Comparison of ENCODE assay signal across 31 cellular contexts in the genomic region with DNA sequence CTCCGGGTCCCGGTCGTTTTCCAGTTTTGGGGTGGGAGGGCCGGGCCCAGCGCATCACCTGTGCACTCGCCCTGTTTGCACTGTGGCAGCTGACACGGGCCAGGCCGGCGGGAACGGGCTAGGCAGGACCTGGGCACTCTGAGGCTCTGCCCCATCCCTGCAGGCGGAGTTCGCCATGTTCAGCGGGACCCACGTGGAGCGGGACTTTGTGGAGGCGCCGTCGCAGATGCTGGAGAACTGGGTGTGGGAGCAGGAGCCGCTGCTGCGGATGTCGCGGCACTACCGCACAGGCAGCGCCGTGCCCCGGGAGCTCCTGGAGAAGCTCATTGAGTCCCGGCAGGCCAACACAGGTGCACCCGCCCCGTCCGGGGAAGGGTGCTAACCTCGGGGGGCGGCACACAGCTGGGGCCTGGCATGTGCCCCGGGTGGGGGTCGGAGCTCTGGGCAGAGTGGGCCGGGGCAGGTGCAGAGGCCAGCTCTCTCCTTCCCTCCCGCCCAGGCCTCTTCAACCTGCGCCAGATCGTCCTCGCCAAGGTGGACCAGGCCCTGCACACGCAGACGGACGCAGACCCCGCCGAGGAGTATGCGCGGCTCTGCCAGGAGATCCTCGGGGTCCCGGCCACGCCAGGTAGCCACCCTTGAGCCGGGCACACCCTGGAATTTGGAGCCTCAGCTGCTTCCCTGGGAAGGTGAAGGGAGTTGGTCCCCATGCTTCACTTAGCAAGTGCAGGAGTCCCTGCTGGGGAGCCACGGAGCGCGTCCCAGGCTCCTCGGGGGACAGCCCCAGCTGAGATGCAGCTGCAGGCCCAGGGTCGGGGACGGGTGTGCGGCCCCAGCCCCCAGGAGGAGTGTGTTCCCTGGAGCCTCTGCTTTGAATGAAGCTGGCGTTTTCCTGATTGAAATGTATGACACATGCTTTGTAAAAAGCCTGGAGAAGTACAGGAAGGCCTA. TPM values are rescaled to one million over a fixed set of nuclear protein-coding genes. Genes with fewer than 3 reads are reported as not detected.
DNase-seq lines count a peak whose midpoint lies in the region; ATAC-seq and TF ChIP-seq lines count a peak whose summit lies in the region.
"Had no signal": no experiment of that assay in that cellular context is flagged by ENCODE, and none has a peak within 500 bp of the region (broad histone marks: within the 10 kb centered on the region; RNA-seq: fewer than 3 reads in every experiment).

No MANE protein-coding gene starts in this region.

- H3K9me3 ChIP-seq in SK-N-SH (no peaks in the 10 kb centered on the region), colonic mucosa (no peaks in the 10 kb centered on the region), osteoblast (ENCODE audit: low read depth, low read length) (no peaks in the 10 kb centered on the region)
- H3K9me3 ChIP-seq: breast epithelium, gastroesophageal sphincter, upper lobe of left lung had no signal

- DNase-seq in SK-N-SH = peak; percentile 21
- no peak for DNase-seq in colonic mucosa
- DNase-seq in osteoblast (ENCODE audit: insufficient read length, low spot score, missing footprints) = peak; percentile 85
- DNase-seq: activated CD4-positive, CD25-positive, alpha-beta regulatory T cell; activated gamma-delta T cell; activated naive CD8-positive, alpha-beta T cell treated with anti-CD3 and anti-CD28 coated beads for 36 hours; activated T-cell treated with anti-CD3 and anti-CD28 coated beads, Interleukin-2, amount 50 U/mL, for 4 hours; anterior cingulate cortex; CD4-positive, alpha-beta T cell; effector CD4-positive, alpha-beta T cell; HCEC 1CT; MV-4-11; NCI-H1436; NCI-H2081; NCI-H2227 treated with DMSO at 0.1 percent for 48 hours; NCI-H526; OCI-M1; stimulated activated CD4-positive, alpha-beta T cell treated with anti-CD3 and anti-CD28 coated beads, Interleukin-15, amount 100 ng/mL, for 24 hours; T-helper 17 cell had no signal

- no peaks in the 10 kb centered on the region for H4K20me1 ChIP-seq in SK-N-SH (ENCODE audit: insufficient read depth)
- no peaks in the 10 kb centered on the region for H4K20me1 ChIP-seq in osteoblast (ENCODE audit: insufficient read depth, low read length)

- H3K9ac ChIP-seq in SK-N-SH (no peak overlapping the region), colonic mucosa (ENCODE audit: low read depth in 2 of 2, low read length in 2 of 2) (no peak overlapping the region)

- no peak for TF ChIP-seq RAD21 in SK-N-SH (IDR thresholded peaks at IDR 0.05; ENCODE audit: low read length)

- H3K79me2 ChIP-seq in SK-N-SH (ENCODE audit: insufficient read depth) (no peaks in the 10 kb centered on the region), osteoblast (ENCODE audit: insufficient read depth, low read length) (no peaks in the 10 kb centered on the region)

- no peak overlapping the region for H3K4me3 ChIP-seq in SK-N-SH (ENCODE audit: low read depth in 2 of 2, low read length in 1 of 2)
- H3K4me3 ChIP-seq in colonic mucosa = no peak overlapping the region
- H3K4me3 ChIP-seq in osteoblast (ENCODE audit: insufficient read depth, low read length) = no peak overlapping the region
- H3K4me3 ChIP-seq: breast epithelium, gastroesophageal sphincter, lung, SK-N-MC, upper lobe of left lung had no signal

- WGBS in SK-N-SH (ENCODE audit: low lambda C conversion rate) = 94% methylated on average over 20 of the region's 58 CpGs

- H3K27me3 ChIP-seq in SK-N-SH (ENCODE audit: insufficient read depth) (no peaks in the 10 kb centered on the region), colonic mucosa (no peaks in the 10 kb centered on the region), osteoblast (ENCODE audit: insufficient read depth, low read length) (no peaks in the 10 kb centered on the region)
- H3K27me3 ChIP-seq: breast epithelium, gastroesophageal sphincter, upper lobe of left lung had no signal

- CTCF ChIA-PET in SK-N-SH (lab: Yijun Ruan, JAX) = interaction anchor here (1.6 kb wide), 1 partner anchor 9 kb away, joined by 9 read pairs; a partner anchor contains a TSS

- no peak overlapping the region for H3K4me2 ChIP-seq in SK-N-SH
- H3K4me2 ChIP-seq in osteoblast (ENCODE audit: insufficient read depth, low read length) = no peak overlapping the region

- ATAC-seq in SK-N-SH treated with all-trans-retinoic acid at 6 μM for 48 hours (no peak), GM18520 (IDR thresholded peaks at IDR 0.05; ENCODE audit: unreplicated experiment) (no peak), HG03159 (IDR thresholded peaks at IDR 0.05; ENCODE audit: unreplicated experiment) (no peak)
- ATAC-seq: activated T-cell treated with anti-CD3 and anti-CD28 coated beads, Interleukin-2, amount 50 U/mL, for 4 hours; gastroesophageal sphincter; stimulated activated memory B cell treated with anti-CD40 and anti-IgM and Interleukin-4, amounts not matched to agents 10 μg/mL and 1 μg/mL and 100 μg/mL, for 72 hours; T-helper 17 cell had no signal

- H3K36me3 ChIP-seq in SK-N-SH (replicated peaks in 1 of 2; ENCODE audit: control insufficient read depth in 1 of 2, insufficient read depth in 2 of 2, low read length in 1 of 2) (peaks cover 3 to 65% of the 10 kb centered on the region in 2 experiments), colonic mucosa (peaks cover 5% of the 10 kb centered on the region), osteoblast (ENCODE audit: insufficient read depth, low read length) (peaks cover 25% of the 10 kb centered on the region)
- H3K36me3 ChIP-seq: breast epithelium had no signal

- TF ChIP-seq EP300 in SK-N-SH (IDR thresholded peaks at IDR 0.05; ENCODE audit: borderline replicate concordance in 1 of 2, low read depth in 1 of 2, low read length in 1 of 2) = no peak

- H3K4me1 ChIP-seq in SK-N-SH (ENCODE audit: control insufficient read depth in 1 of 2, insufficient read depth in 2 of 2, low read depth in 1 of 2, low read length in 1 of 2) = peaks cover 0 to 23% of the 10 kb centered on the region in 2 experiments; a peak in 1 of 4 replicates
- H3K4me1 ChIP-seq in colonic mucosa = no peaks in the 10 kb centered on the region
- no peaks in the 10 kb centered on the region for H3K4me1 ChIP-seq in osteoblast (ENCODE audit: insufficient read depth, low read length)
- H3K4me1 ChIP-seq: breast epithelium, gastroesophageal sphincter, upper lobe of left lung had no signal

- intact Hi-C loops in colonic mucosa (cut with DNase I) = no loop called here

- H3K27ac ChIP-seq in SK-N-SH (ENCODE audit: low read depth in 2 of 2, low read length in 1 of 2) (no peak overlapping the region), colonic mucosa (peak overlapping the region; percentile 55), osteoblast (ENCODE audit: low read depth, low read length) (no peak overlapping the region)
- H3K27ac ChIP-seq: 22Rv1, breast epithelium, gastroesophageal sphincter, SK-N-MC, upper lobe of left lung had no signal

- H3K9me2 ChIP-seq in SK-N-SH = no peaks in the 10 kb centered on the region

- TF ChIP-seq CTCF in SK-N-SH (IDR thresholded peaks at IDR 0.05) = no peak
- TF ChIP-seq CTCF in colonic mucosa (IDR thresholded peaks at IDR 0.05) = no peak
- TF ChIP-seq CTCF in osteoblast (IDR thresholded peaks at IDR 0.05; ENCODE audit: extremely low read depth, low read depth, low read length) = no peak

- POLR2A ChIA-PET in SK-N-SH (lab: Yijun Ruan, JAX) = no interaction called here

- no peaks in the 10 kb centered on the region for H3F3A ChIP-seq in SK-N-SH (replicated peaks; ENCODE audit: insufficient read depth)

- no peak overlapping the region for H2AFZ ChIP-seq in SK-N-SH (ENCODE audit: low read depth)
- H2AFZ ChIP-seq in osteoblast (ENCODE audit: low read length) = no peak overlapping the region

TF ChIP-seq in SK-N-SH, 30 proteins besides CTCF, POLR2A, EP300 and RAD21 (continues in another document):
- TF ChIP-seq CHD2 (IDR thresholded peaks at IDR 0.05; ENCODE audit: low read length, partially characterized antibody) = no peak
- no peak for TF ChIP-seq RXRA (IDR thresholded peaks at IDR 0.05; ENCODE audit: borderline replicate concordance, low read depth)

TF ChIP-seq in SK-N-SH treated with all-trans-retinoic acid at 6 μM for 48 hours, 23 proteins besides CTCF, POLR2A, EP300 and RAD21 (continues in another document):
- TF ChIP-seq ARNTL (CRISPR knock-in tag; IDR thresholded peaks at IDR 0.05; ENCODE audit: borderline replicate concordance, low read depth) = no peak
- TF ChIP-seq ZNF565 (CRISPR knock-in tag; conservative IDR thresholded peaks at IDR 0.05; ENCODE audit: low read depth) = no peak
- TF ChIP-seq ZFP3 (CRISPR knock-in tag; IDR thresholded peaks at IDR 0.05) = no peak

RNA-seq across cellular contexts. Expression of a gene that starts 9.3 kb away (rescaled TPM):
- polyA plus RNA-seq in SK-N-SH (2012; rRNA removed) = 1.7 and 2.1 TPM in 2 replicates
- 1.1 and 1.3 TPM in 2 replicates for polyA plus RNA-seq in SK-N-SH (2012; cell fraction: cytosol; rRNA removed)
- 5.6 and 5.8 TPM in 2 replicates for polyA plus RNA-seq in SK-N-SH (2012; cell fraction: nucleus; rRNA removed)
- total RNA-seq in colonic mucosa (1 to 10 TPM; 3.0 to 5.1 TPM), osteoblast (5.6 and 5.8 TPM in 2 replicates)

RNA-seq across cellular contexts. Expression of a gene that starts 25.1 kb away (rescaled TPM):
- polyA plus RNA-seq in SK-N-SH (2012; rRNA removed) = 124 and 138 TPM in 2 replicates
- polyA plus RNA-seq in SK-N-SH (2012; cell fraction: cytosol; rRNA removed) = 57.3 and 90.2 TPM in 2 replicates
- polyA plus RNA-seq in SK-N-SH (2012; cell fraction: nucleus; rRNA removed) = 210 and 269 TPM in 2 replicates
- 100 to 1,000 TPM in 1 of 2 donors, 10 to 100 TPM in 1; 45.5 to 139 TPM for total RNA-seq in colonic mucosa
- 45.6 and 49.5 TPM in 2 replicates for total RNA-seq in osteoblast

RNA-seq across cellular contexts. Expression of a gene that starts 27.3 kb away (rescaled TPM):
- polyA plus RNA-seq in SK-N-SH (2012; rRNA removed) = 60.4 and 78.4 TPM in 2 replicates
- 31.1 and 45.4 TPM in 2 replicates for polyA plus RNA-seq in SK-N-SH (2012; cell fraction: cytosol; rRNA removed)
- 58.8 and 85.2 TPM in 2 replicates for polyA plus RNA-seq in SK-N-SH (2012; cell fraction: nucleus; rRNA removed)
- total RNA-seq in colonic mucosa (10 to 100 TPM; 46.5 to 80.6 TPM), osteoblast (35.9 and 38.7 TPM in 2 replicates)

RNA-seq across cellular contexts. Expression of a gene that starts 30.9 kb away (rescaled TPM):
- 1.4 and 2.2 TPM in 2 replicates for polyA plus RNA-seq in SK-N-SH (2012; rRNA removed)
- polyA plus RNA-seq in SK-N-SH (2012; cell fraction: cytosol; rRNA removed) = 1.8 and 2.1 TPM in 2 replicates
- polyA plus RNA-seq in SK-N-SH (2012; cell fraction: nucleus; rRNA removed) = 2.0 and 3.1 TPM in 2 replicates
- total RNA-seq in colonic mucosa (1 to 10 TPM; 3.2 to 5.5 TPM), osteoblast (6.2 and 8.0 TPM in 2 replicates)

RNA-seq across cellular contexts. Expression of a gene that starts 56.7 kb away (rescaled TPM):
- 0.46 and 0.67 TPM in 2 replicates for polyA plus RNA-seq in SK-N-SH (2012; rRNA removed)
- 0.63 and 0.71 TPM in 2 replicates for polyA plus RNA-seq in SK-N-SH (2012; cell fraction: cytosol; rRNA removed)
- 0.87 and 1.0 TPM in 2 replicates for polyA plus RNA-seq in SK-N-SH (2012; cell fraction: nucleus; rRNA removed)
- total RNA-seq in colonic mucosa (under 1 TPM in 1 of 2 donors, not detected in 1; 0.22 TPM), osteoblast (not detected in 2 replicates)
- total RNA-seq: activated naive CD8-positive, alpha-beta T cell treated with anti-CD3 and anti-CD28 coated beads for 36 hours; activated T-cell treated with anti-CD3 and anti-CD28 coated beads, Interleukin-2, amount 50 U/mL, for 4 hours; CD4-positive, alpha-beta T cell; lung; mononuclear cell; osteocyte; T-helper 17 cell; upper lobe of left lung had no signal
